1 cellular context compared by ENCODE assay signal in genomic region chr2:225086915-225087314, GRCh38.
TF ChIP-seq lines count a peak whose summit lies in the region.

No MANE protein-coding gene starts in this region.

TF ChIP-seq in IMR-90, 13 proteins besides CTCF, POLR2A, EP300 and RAD21:
- TF ChIP-seq MAZ (IDR thresholded peaks at IDR 0.05; ENCODE audit: borderline replicate concordance, low read depth, low read length) (no peak), CHD1 (IDR thresholded peaks at IDR 0.05; ENCODE audit: low read depth, low read length) (no peak), SMC3 (IDR thresholded peaks at IDR 0.05; ENCODE audit: low read depth, low read length) (no peak), RFX5 (IDR thresholded peaks at IDR 0.05; ENCODE audit: low read depth, low read length) (no peak), CEBPB (IDR thresholded peaks at IDR 0.05; ENCODE audit: low read depth, low read length) (no peak), USF2 (IDR thresholded peaks at IDR 0.05; ENCODE audit: low read depth, low read length) (no peak)
